8 cellular contexts compared by ENCODE assay signal in genomic region chr1:88984553-88984945, GRCh38. TPM values are rescaled to one million over a fixed set of nuclear protein-coding genes. Genes with fewer than 3 reads are reported as not detected.
DNase-seq lines count a peak whose midpoint lies in the region; ATAC-seq and TF ChIP-seq lines count a peak whose summit lies in the region.

No MANE protein-coding gene starts in this region.

- peak overlapping the region; percentile 46 for H3K9ac ChIP-seq in adipocyte (ENCODE audit: low read length)

- H3K27me3 ChIP-seq in heart left ventricle (no peaks in the 10 kb centered on the region), adipocyte (replicated peaks; ENCODE audit: control insufficient read depth, insufficient read depth, low read length) (no peaks in the 10 kb centered on the region), lung (ENCODE audit: control insufficient read depth, insufficient read depth) (no peaks in the 10 kb centered on the region), upper lobe of right lung (no peaks in the 10 kb centered on the region)

- peaks cover 0 to 72% (median 27%) of the 10 kb centered on the region in 12 donors for H3K4me1 ChIP-seq in heart left ventricle
- peaks cover 54% of the 10 kb centered on the region for H3K4me1 ChIP-seq in adipocyte (ENCODE audit: control insufficient read depth, insufficient read depth, low read length)
- H3K4me1 ChIP-seq in lung (ENCODE audit: control insufficient read depth in 2 of 2, insufficient read depth in 2 of 2, low read length in 2 of 2) = peaks cover 5 to 18% of the 10 kb centered on the region in 2 donors
- H3K4me1 ChIP-seq in upper lobe of right lung = peaks cover 34% of the 10 kb centered on the region

- intact Hi-C loops in heart left ventricle (cut with DNase I) (loop anchor here in 2 of 10 donors (5.0 kb wide), 2 partner anchors 373 to 468 kb away; no protein-coding TSS in a partner anchor), Right ventricle myocardium superior (cut with DNase I) (no loop called here), upper lobe of right lung (cut with DNase I) (no loop called here)

- DNase-seq in heart left ventricle (no peak), Right ventricle myocardium superior (no peak), adipocyte (ENCODE audit: low read depth) (no peak), lung (ENCODE audit: low spot score) (no peak), upper lobe of right lung (no peak)

- H3K9me3 ChIP-seq in heart left ventricle (no peaks in the 10 kb centered on the region), adipocyte (ENCODE audit: control insufficient read depth, low read length) (no peaks in the 10 kb centered on the region), lung (ENCODE audit: control insufficient read depth in 2 of 2, insufficient read depth in 1 of 2, low read length in 1 of 2) (no peaks in the 10 kb centered on the region), upper lobe of right lung (no peaks in the 10 kb centered on the region)

- H3K27ac ChIP-seq in heart left ventricle = peak overlapping the region in 10 of 12 donors; percentile 37 to 61 (median 53)
- peak overlapping the region; percentile 47 to 64 for H3K27ac ChIP-seq in lung (ENCODE audit: low read depth in 1 of 2, low read length in 1 of 2)
- peak overlapping the region; percentile 39 for H3K27ac ChIP-seq in upper lobe of right lung

- H3K4me3 ChIP-seq in heart left ventricle = peak overlapping the region in 7 of 12 donors; percentile 27 to 51 (median 37)
- H3K4me3 ChIP-seq in adipocyte (ENCODE audit: low read length) = peak overlapping the region; percentile 70
- no peak overlapping the region for H3K4me3 ChIP-seq in lung
- H3K4me3 ChIP-seq in upper lobe of right lung = no peak overlapping the region

- 75 to 83% (median 77%) methylated on average over 1 of the region's 1 CpG for WGBS in heart left ventricle, 4 donors
- WGBS in lung, 2 donors = 81 to 86% methylated on average over 1 of the region's 1 CpG

- peaks cover 0 to 49% (median 40%) of the 10 kb centered on the region in 9 donors for H3K36me3 ChIP-seq in heart left ventricle
- H3K36me3 ChIP-seq in adipocyte (ENCODE audit: control insufficient read depth, insufficient read depth, low read length, severe bottlenecking) = peaks cover 43% of the 10 kb centered on the region
- H3K36me3 ChIP-seq in lung (ENCODE audit: control insufficient read depth in 2 of 2, insufficient read depth in 2 of 2, low read length in 2 of 2) = peaks cover 5 to 7% of the 10 kb centered on the region in 2 donors
- peaks cover 32% of the 10 kb centered on the region for H3K36me3 ChIP-seq in upper lobe of right lung

- no peak for TF ChIP-seq POLR2A in heart left ventricle (IDR thresholded peaks at IDR 0.05)

- ATAC-seq in heart left ventricle (peak in 2 of 4 donors; percentile 8 to 23), Right ventricle myocardium superior (ENCODE audit: poor library complexity) (no peak), lung (ENCODE audit: insufficient read depth, low FRiP score) (peak; percentile 17), upper lobe of right lung (no peak), HG02884 (IDR thresholded peaks at IDR 0.05; ENCODE audit: unreplicated experiment) (no peak), GM19395 (IDR thresholded peaks at IDR 0.05; ENCODE audit: unreplicated experiment) (no peak), HG03469 (IDR thresholded peaks at IDR 0.05; ENCODE audit: unreplicated experiment) (no peak)

- TF ChIP-seq CTCF in heart left ventricle (IDR thresholded peaks at IDR 0.05) (no peak), lung (IDR thresholded peaks at IDR 0.05; ENCODE audit: control extremely low read depth, extremely low read depth) (no peak), upper lobe of right lung (IDR thresholded peaks at IDR 0.05) (no peak)

RNA-seq across cellular contexts. Expression of gene KYAT3, which starts 7.9 kb away (rescaled TPM):
- total RNA-seq in heart left ventricle (10 to 100 TPM in 2 of 9 donors, 1 to 10 TPM in 7; 5.4 to 12.0 (median 6.8) TPM), Right ventricle myocardium superior (9.1 TPM), lung (10 to 100 TPM; 21.6 to 22.3 TPM), upper lobe of right lung (17.9 TPM)
- polyA plus RNA-seq in heart left ventricle (1 to 10 TPM; 3.7 to 6.6 TPM), lung (10 to 100 TPM; 20.5 to 21.8 TPM)

RNA-seq across cellular contexts. Expression of gene RBMXL1, which starts 7.9 kb away (rescaled TPM):
- total RNA-seq in heart left ventricle (10 to 100 TPM; 11.2 to 18.1 (median 12.6) TPM), Right ventricle myocardium superior (9.1 TPM), lung (10 to 100 TPM; 15.7 to 17.3 TPM), upper lobe of right lung (16.2 TPM)
- polyA plus RNA-seq in heart left ventricle (10 to 100 TPM in 1 of 2 donors, 1 to 10 TPM in 1; 2.4 to 12.9 TPM), lung (1 to 10 TPM; 3.1 to 8.2 TPM)

RNA-seq across cellular contexts. Expression of gene GBP3, which starts 38.1 kb away (rescaled TPM):
- total RNA-seq in heart left ventricle (10 to 100 TPM in 2 of 9 donors, 1 to 10 TPM in 7; 1.2 to 30.1 (median 6.1) TPM), Right ventricle myocardium superior (6.6 TPM), lung (10 to 100 TPM; 32.3 to 34.9 TPM), upper lobe of right lung (46.6 TPM)
- polyA plus RNA-seq in heart left ventricle (1 to 10 TPM; 2.4 to 4.0 TPM), lung (10 to 100 TPM in 1 of 2 donors, 1 to 10 TPM in 1; 7.4 to 18.6 TPM)

Comparison
In these comparisons a context has a peak if more than half of its experiments do, and no peak if none do; other contexts are left out.
1. H3K4me3 ChIP-seq: peak in heart left ventricle (7 of 12) and adipocyte (single experiment); none in lung (single experiment) and upper lobe of right lung (single experiment).
2. Peak in every context shown above with its lines, with median percentiles within 50 percentile points of each other: H3K27ac ChIP-seq.